In genomic region chr14:42322486-42323284, GRCh38 we compare ENCODE assay signal across 25 cellular contexts.
DNase-seq lines count a peak whose midpoint lies in the region; ATAC-seq and TF ChIP-seq lines count a peak whose summit lies in the region.
"Had no signal": no experiment of that assay in that cellular context is flagged by ENCODE, and none has a peak within 500 bp of the region (broad histone marks: within the 10 kb centered on the region; RNA-seq: fewer than 3 reads in every experiment).

No MANE protein-coding gene starts in this region.

- H3K9me2 ChIP-seq in GM23338 (ENCODE audit: insufficient read depth), result peaks cover 12% of the 10 kb centered on the region; the same call in 1 of the 2 replicates
- H3K9me2 ChIP-seq in SU-DHL-6 (replicated peaks; ENCODE audit: insufficient read depth, low read length), result no peaks in the 10 kb centered on the region

- intact Hi-C loops in sciatic nerve (cut with DNase I), result no loop called here

- peaks cover 18% of the 10 kb centered on the region; the same call in 1 of the 2 replicates for H3K9me3 ChIP-seq in SU-DHL-6 (ENCODE audit: insufficient read depth, low read length)
- H3K9me3 ChIP-seq: breast epithelium, psoas muscle, upper lobe of left lung had no signal

- no peaks in the 10 kb centered on the region for H3K4me1 Mint-ChIP-seq in GM23338
- H3K4me1 Mint-ChIP-seq: activated CD8-positive, alpha-beta memory T cell treated with anti-CD3 and anti-CD28 coated beads, Interleukin-2, amount 10 ng/mL, durations not matched to agents 7 days and 5 days; activated T-helper 17 cell treated with anti-CD3 and anti-CD28 coated beads, Interleukin-2, amount 50 U/mL, for 72 hours; H9; neural progenitor cell had no signal

- H4K20me1 ChIP-seq in GM23338 (replicated peaks; ENCODE audit: insufficient read depth), result no peaks in the 10 kb centered on the region
- H4K20me1 ChIP-seq in SU-DHL-6 (ENCODE audit: low read depth, low read length), result no peaks in the 10 kb centered on the region

- H3K27me3 ChIP-seq in GM23338 (ENCODE audit: insufficient read depth) (no peaks in the 10 kb centered on the region), SU-DHL-6 (ENCODE audit: low read length) (no peaks in the 10 kb centered on the region)
- H3K27me3 ChIP-seq: breast epithelium, neural progenitor cell, upper lobe of left lung had no signal

- H3F3A ChIP-seq in GM23338 (replicated peaks; ENCODE audit: low read depth) (no peaks in the 10 kb centered on the region), SU-DHL-6 (ENCODE audit: insufficient read depth) (no peaks in the 10 kb centered on the region)

- H3K4me3 ChIP-seq in GM23338 (no peak overlapping the region), SU-DHL-6 (ENCODE audit: insufficient read depth, low read length, poor library complexity, severe bottlenecking) (no peak overlapping the region)
- H3K4me3 ChIP-seq: breast epithelium, neural progenitor cell, PC-9, psoas muscle, skin epidermis, upper lobe of left lung had no signal

- H3K4me3 Mint-ChIP-seq in GM23338, result no peak overlapping the region
- H3K4me3 Mint-ChIP-seq: activated CD8-positive, alpha-beta memory T cell treated with anti-CD3 and anti-CD28 coated beads, Interleukin-2, amount 10 ng/mL, durations not matched to agents 7 days and 5 days; activated T-helper 17 cell treated with anti-CD3 and anti-CD28 coated beads, Interleukin-2, amount 50 U/mL, for 72 hours; H9; neural progenitor cell had no signal

- DNase-seq in GM23338 (ENCODE audit: low spot score), result no peak
- DNase-seq in MV-4-11 (lab: John Stamatoyannopoulos, UW), result peak; percentile 98
- no peak for DNase-seq in sciatic nerve (ENCODE audit: low spot score)
- no peak for DNase-seq in GM19238 (ENCODE audit: insufficient read length, low spot score)
- no peak for DNase-seq in AML-193 (lab: John Stamatoyannopoulos, UW)
- no peak for DNase-seq in NCI-H1048 (lab: John Stamatoyannopoulos, UW)
- DNase-seq: activated CD4-positive, alpha-beta T cell treated with anti-CD3 and anti-CD28 coated beads for 1 hour; activated CD8-positive, alpha-beta memory T cell treated with anti-CD3 and anti-CD28 coated beads, Interleukin-2, amount 10 ng/mL, durations not matched to agents 7 days and 5 days; Caco-2; dermis blood vessel endothelial cell; H9; NCI-H1105 treated with DMSO at 0.1 percent for 48 hours; NCI-H2107; NCI-H526; PC-9; psoas muscle; stimulated activated CD4-positive, alpha-beta T cell treated with anti-CD3 and anti-CD28 coated beads, Interleukin-4, amount 100 ng/mL, for 1 hour; T-helper 9 cell; upper lobe of left lung had no signal

- H3K4me1 ChIP-seq in GM23338 (ENCODE audit: insufficient read depth), result no peaks in the 10 kb centered on the region
- H3K4me1 ChIP-seq: breast epithelium, Caco-2, neural progenitor cell, psoas muscle, upper lobe of left lung had no signal

- H3K4me2 ChIP-seq in GM23338 (no peak overlapping the region), SU-DHL-6 (ENCODE audit: low read depth, low read length, poor library complexity, severe bottlenecking) (peak overlapping the region; percentile 15)
- H3K4me2 ChIP-seq: neural progenitor cell, PC-9 had no signal

- TF ChIP-seq CTCF in GM23338 (conservative IDR thresholded peaks at IDR 0.05; ENCODE audit: low read depth in 2 of 2) (no peak), SU-DHL-6 (IDR thresholded peaks at IDR 0.05; ENCODE audit: insufficient read depth, low read length, poor library complexity, severe bottlenecking) (no peak)

- H3K36me3 ChIP-seq in GM23338 (ENCODE audit: insufficient read depth) (no peaks in the 10 kb centered on the region), SU-DHL-6 (ENCODE audit: low read length) (no peaks in the 10 kb centered on the region; the same call in 1 of the 2 replicates)
- H3K36me3 ChIP-seq: breast epithelium, upper lobe of left lung had no signal

- H2AFZ ChIP-seq in GM23338 (0 out of 2 replicates have a peak overlapping the region, but pooled peaks have one; percentile 44), SU-DHL-6 (ENCODE audit: low read depth, low read length, severe bottlenecking) (peak overlapping the region; percentile 35)
- H2AFZ ChIP-seq: neural progenitor cell, PC-9 had no signal

- ATAC-seq in GM23338 (no peak), sciatic nerve (peak; percentile 24), HG03196 (IDR thresholded peaks at IDR 0.05; ENCODE audit: unreplicated experiment) (no peak)
- ATAC-seq: activated CD8-positive, alpha-beta memory T cell treated with anti-CD3 and anti-CD28 coated beads, Interleukin-2, amount 10 ng/mL, durations not matched to agents 7 days and 5 days; activated T-helper 17 cell treated with anti-CD3 and anti-CD28 coated beads, Interleukin-2, amount 50 U/mL, for 72 hours; psoas muscle had no signal

- peaks cover 23% of the 10 kb centered on the region for H3K36me3 Mint-ChIP-seq in GM23338 (ENCODE audit: low read depth)
- H3K36me3 Mint-ChIP-seq: activated CD8-positive, alpha-beta memory T cell treated with anti-CD3 and anti-CD28 coated beads, Interleukin-2, amount 10 ng/mL, durations not matched to agents 7 days and 5 days; neural progenitor cell had no signal

- no peak overlapping the region for H3K27ac ChIP-seq in GM23338 (ENCODE audit: low read depth)
- peak overlapping the region; percentile 31; the same call in 1 of the 2 replicates for H3K27ac ChIP-seq in SU-DHL-6 (ENCODE audit: low read depth, low read length)
- H3K27ac ChIP-seq: breast epithelium, neural progenitor cell, PC-9, psoas muscle, skin epidermis, upper lobe of left lung had no signal

- H3K27me3 Mint-ChIP-seq in GM23338 (ENCODE audit: insufficient read depth, low read depth, poor library complexity), result peaks cover 3% of the 10 kb centered on the region
- H3K27me3 Mint-ChIP-seq: activated CD8-positive, alpha-beta memory T cell treated with anti-CD3 and anti-CD28 coated beads, Interleukin-2, amount 10 ng/mL, durations not matched to agents 7 days and 5 days; activated T-helper 17 cell treated with anti-CD3 and anti-CD28 coated beads, Interleukin-2, amount 50 U/mL, for 72 hours had no signal

- no peak overlapping the region for H3K27ac Mint-ChIP-seq in GM23338
- H3K27ac Mint-ChIP-seq: activated CD8-positive, alpha-beta memory T cell treated with anti-CD3 and anti-CD28 coated beads, Interleukin-2, amount 10 ng/mL, durations not matched to agents 7 days and 5 days; activated T-helper 17 cell treated with anti-CD3 and anti-CD28 coated beads, Interleukin-2, amount 50 U/mL, for 72 hours; H9; neural progenitor cell had no signal

- peaks cover 25% of the 10 kb centered on the region for H3K9me3 Mint-ChIP-seq in GM23338

- no peak overlapping the region for H3K9ac ChIP-seq in SU-DHL-6 (ENCODE audit: low read length)
- H3K9ac ChIP-seq: neural progenitor cell had no signal

- H3K79me2 ChIP-seq in GM23338 (replicated peaks; ENCODE audit: insufficient read depth), result no peaks in the 10 kb centered on the region
- no peaks in the 10 kb centered on the region for H3K79me2 ChIP-seq in SU-DHL-6 (ENCODE audit: insufficient read depth, low read length)

TF ChIP-seq in GM23338, 12 proteins besides CTCF, POLR2A, EP300 and RAD21 (continues in another document):
- TF ChIP-seq JUNB (IDR thresholded peaks at IDR 0.05; ENCODE audit: unreplicated experiment) (no peak), ZNF114 (CRISPR knock-in tag; IDR thresholded peaks at IDR 0.05) (no peak), EZH2phosphoT487 (IDR thresholded peaks at IDR 0.05; ENCODE audit: unreplicated experiment) (no peak), NANOG (IDR thresholded peaks at IDR 0.05; ENCODE audit: borderline replicate concordance) (no peak), POLR2AphosphoS5 (IDR thresholded peaks at IDR 0.05; ENCODE audit: low read depth) (no peak), REST (IDR thresholded peaks at IDR 0.05; ENCODE audit: unreplicated experiment) (no peak)
